ENCODE assay signal across 17 cellular contexts in genomic region chr4:169121920-169122319, GRCh38.
"Had no signal": no experiment of that assay in that cellular context is flagged by ENCODE, and none has a peak within 500 bp of the region (broad histone marks: within the 10 kb centered on the region; RNA-seq: fewer than 3 reads in every experiment).

No MANE protein-coding gene starts in this region.

- H3K4me3 Mint-ChIP-seq: activated CD8-positive, alpha-beta T cell treated with anti-CD3 and anti-CD28 coated beads, Interleukin-2, amount 10 ng/mL, durations not matched to agents 7 days and 5 days; activated T-helper 1 cell treated with anti-CD3 and anti-CD28 coated beads, Interleukin-12 subunit alpha, Interleukin-12 subunit beta, Interleukin-2, Interleukin-4 antibody, amounts not matched to agents 30 ng/mL and 10 ng/mL and 1 ng/mL, durations not matched to agents 14 hours and 24 hours and 36 hours; T-cell had no signal

- H3K4me1 ChIP-seq: colonic mucosa, gastroesophageal sphincter, upper lobe of right lung had no signal

- H3K36me3 ChIP-seq: cardiac muscle cell, colonic mucosa had no signal

- H3K27ac ChIP-seq: cardiac muscle cell, colonic mucosa, gastroesophageal sphincter, upper lobe of right lung, WERI-Rb-1 had no signal

- H3K4me1 Mint-ChIP-seq: T-cell had no signal

- H3K36me3 Mint-ChIP-seq: T-cell had no signal

- DNase-seq: activated CD4-positive, alpha-beta T cell treated with anti-CD3 and anti-CD28 coated beads for 4 hours; activated CD8-positive, alpha-beta memory T cell treated with anti-CD3 and anti-CD28 coated beads, Interleukin-2, amount 50 U/mL, for 48 hours; activated CD8-positive, alpha-beta T cell treated with anti-CD3 and anti-CD28 coated beads, Interleukin-2, amount 10 ng/mL, durations not matched to agents 7 days and 5 days; activated naive CD4-positive, alpha-beta T cell; colonic mucosa; effector CD4-positive, alpha-beta T cell; hippocampal formation; stimulated activated CD4-positive, alpha-beta T cell treated with anti-CD3 and anti-CD28 coated beads, Interleukin-2, amount 100 ng/mL, for 24 hours; stimulated activated naive CD4-positive, alpha-beta T cell; T-cell; T1000; upper lobe of right lung; WERI-Rb-1 had no signal

- H3K9me3 Mint-ChIP-seq: activated T-helper 1 cell treated with anti-CD3 and anti-CD28 coated beads, Interleukin-12 subunit alpha, Interleukin-12 subunit beta, Interleukin-2, Interleukin-4 antibody, amounts not matched to agents 30 ng/mL and 10 ng/mL and 1 ng/mL, durations not matched to agents 14 hours and 24 hours and 36 hours; T-cell had no signal

- H3K27me3 ChIP-seq: cardiac muscle cell, colonic mucosa, gastroesophageal sphincter, upper lobe of right lung had no signal

- FAIRE-seq: astrocyte had no signal

- H3K4me3 ChIP-seq: cardiac muscle cell, colonic mucosa, gastroesophageal sphincter, upper lobe of right lung had no signal

- H3K9me3 ChIP-seq: colonic mucosa, gastroesophageal sphincter, upper lobe of right lung had no signal

- H3K27ac Mint-ChIP-seq: activated CD8-positive, alpha-beta T cell treated with anti-CD3 and anti-CD28 coated beads, Interleukin-2, amount 10 ng/mL, durations not matched to agents 7 days and 5 days; activated T-helper 1 cell treated with anti-CD3 and anti-CD28 coated beads, Interleukin-12 subunit alpha, Interleukin-12 subunit beta, Interleukin-2, Interleukin-4 antibody, amounts not matched to agents 30 ng/mL and 10 ng/mL and 1 ng/mL, durations not matched to agents 14 hours and 24 hours and 36 hours; T-cell had no signal
